11 cellular contexts compared by ENCODE assay signal in genomic region chr10:16195178-16195769, GRCh38.
DNase-seq lines count a peak whose midpoint lies in the region; ATAC-seq and TF ChIP-seq lines count a peak whose summit lies in the region.
"Had no signal": no experiment of that assay in that cellular context is flagged by ENCODE, and none has a peak within 500 bp of the region (broad histone marks: within the 10 kb centered on the region; RNA-seq: fewer than 3 reads in every experiment).

No MANE protein-coding gene starts in this region.

- peaks cover 14 to 21% of the 10 kb centered on the region in 2 donors for H3K4me1 Mint-ChIP-seq in effector memory CD8-positive, alpha-beta T cell (ENCODE audit: low read depth in 2 of 2)

- no peak for TF ChIP-seq EP300 in transverse colon (IDR thresholded peaks at IDR 0.05; ENCODE audit: low read depth)

- H3K36me3 Mint-ChIP-seq in effector memory CD8-positive, alpha-beta T cell (ENCODE audit: insufficient read depth): no peaks in the 10 kb centered on the region

- H3K4me1 ChIP-seq in transverse colon: no peaks in the 10 kb centered on the region
- H3K4me1 ChIP-seq: heart right ventricle had no signal

- TF ChIP-seq POLR2A in transverse colon (IDR thresholded peaks at IDR 0.05): no peak

- no peaks in the 10 kb centered on the region for H3K27me3 ChIP-seq in transverse colon
- H3K27me3 ChIP-seq: heart right ventricle had no signal

- no peaks in the 10 kb centered on the region for H3K9me3 ChIP-seq in transverse colon

- WGBS in transverse colon (ENCODE audit: low coverage in 1 of 2), 2 donors: 65 to 67% methylated on average over 1 of the region's 1 CpG

- in situ Hi-C loops in transverse colon (cut with MboI; ENCODE audit: low pct_ligation_motif_present in 1 of 4, low pct_unique_long_range_greater_than_20kb in 1 of 4, low sequenced_read_pairs in 3 of 4): no loop called here

- no peaks in the 10 kb centered on the region for H3K27me3 Mint-ChIP-seq in effector memory CD8-positive, alpha-beta T cell

- intact Hi-C loops in transverse colon (cut with DNase I; ENCODE audit: low total_unique reads): no loop called here

- peak overlapping the region in 1 of 2 donors; percentile 34 for H3K4me3 Mint-ChIP-seq in effector memory CD8-positive, alpha-beta T cell

- peak overlapping the region in 1 of 2 donors; percentile 33 for H3K27ac Mint-ChIP-seq in effector memory CD8-positive, alpha-beta T cell

- ATAC-seq in GM18870 (IDR thresholded peaks at IDR 0.05; ENCODE audit: unreplicated experiment): peak; percentile 99
- ATAC-seq in GM21619 (IDR thresholded peaks at IDR 0.05; ENCODE audit: unreplicated experiment): peak; percentile 98
- ATAC-seq in HG03342 (IDR thresholded peaks at IDR 0.05; ENCODE audit: unreplicated experiment): peak; percentile 95
- peak; percentile 52 for ATAC-seq in effector memory CD8-positive, alpha-beta T cell (replicated peaks)
- ATAC-seq: heart right ventricle had no signal

- H3K4me3 ChIP-seq in transverse colon: no peak overlapping the region
- H3K4me3 ChIP-seq: heart right ventricle had no signal

- H3K36me3 ChIP-seq in transverse colon: no peaks in the 10 kb centered on the region
- H3K36me3 ChIP-seq: heart right ventricle had no signal

- H3K9me3 Mint-ChIP-seq in effector memory CD8-positive, alpha-beta T cell: no peaks in the 10 kb centered on the region

- no peak for DNase-seq in effector memory CD8-positive, alpha-beta T cell
- DNase-seq in NCI-H226 (no peak), ecto neural progenitor cell (ENCODE audit: low spot score) (no peak), transverse colon (no peak), cerebellum (ENCODE audit: low spot score) (no peak)
- DNase-seq: central memory CD4-positive, alpha-beta T cell; heart right ventricle had no signal

- H3K27ac ChIP-seq in transverse colon: no peak overlapping the region
- H3K27ac ChIP-seq: heart right ventricle, VCaP had no signal

- no peak for TF ChIP-seq CTCF in transverse colon (IDR thresholded peaks at IDR 0.05)
